Comparison of ENCODE assay signal across 1 cellular context in the genomic region with DNA sequence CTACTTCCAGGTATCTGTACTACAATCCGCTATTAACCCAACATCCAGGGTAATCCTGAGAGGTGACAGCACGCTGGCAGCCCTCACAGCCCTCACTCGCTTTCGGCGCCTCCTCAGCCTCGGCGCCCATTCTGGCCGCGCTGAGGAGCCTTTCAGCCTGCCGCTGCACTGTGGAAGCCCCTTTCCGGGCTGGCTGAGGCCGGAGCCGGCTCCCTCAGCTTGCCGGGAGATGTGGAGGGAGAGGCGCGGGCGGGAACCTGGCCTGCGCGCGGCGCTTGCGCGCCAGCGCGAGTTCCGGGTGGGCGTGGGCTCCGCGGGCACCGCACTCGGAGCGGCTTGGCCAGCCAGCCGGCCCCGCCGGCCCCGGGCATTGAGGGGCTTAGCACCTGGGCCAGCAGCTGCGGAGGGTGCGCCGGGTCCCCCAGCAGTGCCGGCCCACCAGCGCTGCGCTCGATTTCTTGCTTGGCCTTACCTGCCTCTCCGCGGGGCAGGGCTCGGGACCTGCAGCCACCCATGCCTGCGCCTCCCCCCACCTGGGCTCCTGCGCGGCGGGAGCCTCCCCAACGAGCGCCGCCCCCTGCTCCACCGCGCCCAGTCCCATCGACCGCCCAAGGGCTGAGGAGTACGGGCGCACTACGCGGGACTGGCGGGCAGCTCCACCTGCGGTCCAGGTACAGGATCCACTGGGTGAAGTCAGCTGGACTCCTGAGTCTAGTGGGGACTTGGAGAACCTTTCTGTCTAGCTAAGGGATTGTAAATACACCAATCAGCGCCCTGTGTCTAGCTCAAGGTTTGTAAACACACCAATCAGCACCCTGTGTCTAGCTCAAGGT.
TF ChIP-seq lines count a peak whose summit lies in the region.

No MANE protein-coding gene starts in this region.

TF ChIP-seq in HepG2, 621 proteins besides CTCF, POLR2A, EP300 and RAD21 (continued from another document):
- TF ChIP-seq ZNF407 (CRISPR knock-in tag; IDR thresholded peaks at IDR 0.05; ENCODE audit: not compliant biosample characterization) (peak; percentile 25), POLR2G (IDR thresholded peaks at IDR 0.05; ENCODE audit: low read depth, low read length) (peak; percentile 31; the same call in 1 of the 2 replicates), ZNF546 (CRISPR knock-in tag; conservative IDR thresholded peaks at IDR 0.05) (0 out of 2 replicates have a peak, but pooled peaks have one; percentile 40), BORCS8-MEF2B (CRISPR knock-in tag; IDR thresholded peaks at IDR 0.05) (no peak), SOX6 (IDR thresholded peaks at IDR 0.05) (no peak), SOX6 (CRISPR knock-in tag; IDR thresholded peaks at IDR 0.05) (peak; percentile 25; the same call in 1 of the 2 replicates), POGZ (CRISPR knock-in tag; IDR thresholded peaks at IDR 0.05) (peak; percentile 79), KLF6 (CRISPR knock-in tag; IDR thresholded peaks at IDR 0.05) (no peak), MAX (IDR thresholded peaks at IDR 0.05) (peak; percentile 35; the same call in 1 of the 2 replicates), E2F1 (CRISPR knock-in tag; IDR thresholded peaks at IDR 0.05) (peak; percentile 64), KDM2A (CRISPR knock-in tag; IDR thresholded peaks at IDR 0.05; ENCODE audit: borderline replicate concordance, low read depth) (peak; percentile 34; the same call in 1 of the 2 replicates), ZNF724P (CRISPR knock-in tag; IDR thresholded peaks at IDR 0.05; ENCODE audit: borderline replicate concordance) (0 out of 2 replicates have a peak, but pooled peaks have one; percentile 35), ZNF17 (CRISPR knock-in tag; IDR thresholded peaks at IDR 0.05) (no peak), ZEB1 (IDR thresholded peaks at IDR 0.05; ENCODE audit: insufficient replicate concordance, low read depth) (peak; percentile 31), RBFOX2 (IDR thresholded peaks at IDR 0.05; ENCODE audit: low read depth, low read length) (peak; percentile 43; the same call in 1 of the 2 replicates), SUZ12 (IDR thresholded peaks at IDR 0.05; ENCODE audit: low read depth, low read length) (no peak), MAFF (IDR thresholded peaks at IDR 0.05; ENCODE audit: low read depth, low read length) (peak; percentile 33; the same call in 1 of the 2 replicates), BCL3 (CRISPR knock-in tag; IDR thresholded peaks at IDR 0.05) (peak; percentile 13; the same call in 1 of the 2 replicates), YEATS4 (CRISPR knock-in tag; IDR thresholded peaks at IDR 0.05; ENCODE audit: borderline replicate concordance) (0 out of 2 replicates have a peak, but pooled peaks have one; percentile 46), FLYWCH1 (CRISPR knock-in tag; IDR thresholded peaks at IDR 0.05) (no peak), MTF2 (CRISPR knock-in tag; IDR thresholded peaks at IDR 0.05; ENCODE audit: borderline replicate concordance) (peak; percentile 58; the same call in 1 of the 2 replicates), ZFX (CRISPR knock-in tag; IDR thresholded peaks at IDR 0.05; ENCODE audit: low read depth) (0 out of 2 replicates have a peak, but pooled peaks have one; percentile 30), ARID4A (CRISPR knock-in tag; IDR thresholded peaks at IDR 0.05; ENCODE audit: borderline replicate concordance) (peak; percentile 42; the same call in 1 of the 2 replicates), HOMEZ (CRISPR knock-in tag; IDR thresholded peaks at IDR 0.05; ENCODE audit: low read depth) (no peak), ZNF207 (IDR thresholded peaks at IDR 0.05; ENCODE audit: borderline replicate concordance) (no peak), HMGXB4 (CRISPR knock-in tag; IDR thresholded peaks at IDR 0.05; ENCODE audit: borderline replicate concordance in 1 of 2, low read depth in 1 of 2) (0 out of 4 replicates have a peak, but pooled peaks of 1 of the 2 experiments have one; percentile 22), ZNF776 (CRISPR knock-in tag; IDR thresholded peaks at IDR 0.05) (no peak), ZNF567 (CRISPR knock-in tag; IDR thresholded peaks at IDR 0.05; ENCODE audit: borderline replicate concordance) (no peak), MTA1 (CRISPR knock-in tag; IDR thresholded peaks at IDR 0.05; ENCODE audit: borderline replicate concordance) (no peak), ZNF136 (CRISPR knock-in tag; IDR thresholded peaks at IDR 0.05; ENCODE audit: low read depth) (no peak)
